In genomic region chr4:8695237-8696219, GRCh38 we compare ENCODE assay signal across 1 cellular context.
TF ChIP-seq lines count a peak whose summit lies in the region.

No MANE protein-coding gene starts in this region.

TF ChIP-seq in GM12878, 131 proteins besides CTCF, POLR2A, EP300 and RAD21 (continued from another document):
- TF ChIP-seq CHD2 (IDR thresholded peaks at IDR 0.05; ENCODE audit: borderline replicate concordance, low read depth, low read length) (no peak), RCOR1 (conservative IDR thresholded peaks at IDR 0.05; ENCODE audit: low read depth, low read length) (no peak)
